ENCODE assay signal across 1 cellular context in genomic region chr10:69474688-69475432, GRCh38.
TF ChIP-seq lines count a peak whose summit lies in the region.

No MANE protein-coding gene starts in this region.

TF ChIP-seq in GM23338, 12 proteins besides CTCF, POLR2A, EP300 and RAD21 (continued from another document):
- TF ChIP-seq, protein P1, sequence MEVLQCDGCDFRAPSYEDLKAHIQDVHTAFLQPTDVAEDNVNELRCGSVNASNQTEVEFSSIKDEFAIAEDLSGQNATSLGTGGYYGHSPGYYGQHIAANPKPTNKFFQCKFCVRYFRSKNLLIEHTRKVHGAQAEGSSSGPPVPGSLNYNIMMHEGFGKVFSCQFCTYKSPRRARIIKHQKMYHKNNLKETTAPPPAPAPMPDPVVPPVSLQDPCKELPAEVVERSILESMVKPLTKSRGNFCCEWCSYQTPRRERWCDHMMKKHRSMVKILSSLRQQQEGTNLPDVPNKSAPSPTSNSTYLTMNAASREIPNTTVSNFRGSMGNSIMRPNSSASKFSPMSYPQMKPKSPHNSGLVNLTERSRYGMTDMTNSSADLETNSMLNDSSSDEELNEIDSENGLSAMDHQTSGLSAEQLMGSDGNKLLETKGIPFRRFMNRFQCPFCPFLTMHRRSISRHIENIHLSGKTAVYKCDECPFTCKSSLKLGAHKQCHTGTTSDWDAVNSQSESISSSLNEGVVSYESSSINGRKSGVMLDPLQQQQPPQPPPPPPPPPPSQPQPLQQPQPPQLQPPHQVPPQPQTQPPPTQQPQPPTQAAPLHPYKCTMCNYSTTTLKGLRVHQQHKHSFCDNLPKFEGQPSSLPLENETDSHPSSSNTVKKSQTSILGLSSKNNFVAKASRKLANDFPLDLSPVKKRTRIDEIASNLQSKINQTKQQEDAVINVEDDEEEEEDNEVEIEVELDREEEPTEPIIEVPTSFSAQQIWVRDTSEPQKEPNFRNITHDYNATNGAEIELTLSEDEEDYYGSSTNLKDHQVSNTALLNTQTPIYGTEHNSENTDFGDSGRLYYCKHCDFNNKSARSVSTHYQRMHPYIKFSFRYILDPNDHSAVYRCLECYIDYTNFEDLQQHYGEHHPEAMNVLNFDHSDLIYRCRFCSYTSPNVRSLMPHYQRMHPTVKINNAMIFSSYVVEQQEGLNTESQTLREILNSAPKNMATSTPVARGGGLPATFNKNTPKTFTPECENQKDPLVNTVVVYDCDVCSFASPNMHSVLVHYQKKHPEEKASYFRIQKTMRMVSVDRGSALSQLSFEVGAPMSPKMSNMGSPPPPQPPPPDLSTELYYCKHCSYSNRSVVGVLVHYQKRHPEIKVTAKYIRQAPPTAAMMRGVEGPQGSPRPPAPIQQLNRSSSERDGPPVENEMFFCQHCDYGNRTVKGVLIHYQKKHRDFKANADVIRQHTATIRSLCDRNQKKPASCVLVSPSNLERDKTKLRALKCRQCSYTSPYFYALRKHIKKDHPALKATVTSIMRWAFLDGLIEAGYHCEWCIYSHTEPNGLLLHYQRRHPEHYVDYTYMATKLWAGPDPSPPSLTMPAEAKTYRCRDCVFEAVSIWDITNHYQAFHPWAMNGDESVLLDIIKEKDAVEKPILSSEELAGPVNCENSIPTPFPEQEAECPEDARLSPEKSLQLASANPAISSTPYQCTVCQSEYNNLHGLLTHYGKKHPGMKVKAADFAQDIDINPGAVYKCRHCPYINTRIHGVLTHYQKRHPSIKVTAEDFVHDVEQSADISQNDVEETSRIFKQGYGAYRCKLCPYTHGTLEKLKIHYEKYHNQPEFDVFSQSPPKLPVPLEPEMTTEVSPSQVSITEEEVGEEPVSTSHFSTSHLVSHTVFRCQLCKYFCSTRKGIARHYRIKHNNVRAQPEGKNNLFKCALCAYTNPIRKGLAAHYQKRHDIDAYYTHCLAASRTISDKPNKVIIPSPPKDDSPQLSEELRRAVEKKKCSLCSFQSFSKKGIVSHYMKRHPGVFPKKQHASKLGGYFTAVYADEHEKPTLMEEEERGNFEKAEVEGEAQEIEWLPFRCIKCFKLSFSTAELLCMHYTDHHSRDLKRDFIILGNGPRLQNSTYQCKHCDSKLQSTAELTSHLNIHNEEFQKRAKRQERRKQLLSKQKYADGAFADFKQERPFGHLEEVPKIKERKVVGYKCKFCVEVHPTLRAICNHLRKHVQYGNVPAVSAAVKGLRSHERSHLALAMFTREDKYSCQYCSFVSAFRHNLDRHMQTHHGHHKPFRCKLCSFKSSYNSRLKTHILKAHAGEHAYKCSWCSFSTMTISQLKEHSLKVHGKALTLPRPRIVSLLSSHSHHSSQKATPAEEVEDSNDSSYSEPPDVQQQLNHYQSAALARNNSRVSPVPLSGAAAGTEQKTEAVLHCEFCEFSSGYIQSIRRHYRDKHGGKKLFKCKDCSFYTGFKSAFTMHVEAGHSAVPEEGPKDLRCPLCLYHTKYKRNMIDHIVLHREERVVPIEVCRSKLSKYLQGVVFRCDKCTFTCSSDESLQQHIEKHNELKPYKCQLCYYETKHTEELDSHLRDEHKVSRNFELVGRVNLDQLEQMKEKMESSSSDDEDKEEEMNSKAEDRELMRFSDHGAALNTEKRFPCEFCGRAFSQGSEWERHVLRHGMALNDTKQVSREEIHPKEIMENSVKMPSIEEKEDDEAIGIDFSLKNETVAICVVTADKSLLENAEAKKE (CRISPR knock-in tag; IDR thresholded peaks at IDR 0.05) = no peak
- TF ChIP-seq EZH2phosphoT487 (IDR thresholded peaks at IDR 0.05; ENCODE audit: unreplicated experiment) = no peak
- TF ChIP-seq ZNF331 (CRISPR knock-in tag; IDR thresholded peaks at IDR 0.05; ENCODE audit: low read depth) = no peak
- TF ChIP-seq, protein P2, sequence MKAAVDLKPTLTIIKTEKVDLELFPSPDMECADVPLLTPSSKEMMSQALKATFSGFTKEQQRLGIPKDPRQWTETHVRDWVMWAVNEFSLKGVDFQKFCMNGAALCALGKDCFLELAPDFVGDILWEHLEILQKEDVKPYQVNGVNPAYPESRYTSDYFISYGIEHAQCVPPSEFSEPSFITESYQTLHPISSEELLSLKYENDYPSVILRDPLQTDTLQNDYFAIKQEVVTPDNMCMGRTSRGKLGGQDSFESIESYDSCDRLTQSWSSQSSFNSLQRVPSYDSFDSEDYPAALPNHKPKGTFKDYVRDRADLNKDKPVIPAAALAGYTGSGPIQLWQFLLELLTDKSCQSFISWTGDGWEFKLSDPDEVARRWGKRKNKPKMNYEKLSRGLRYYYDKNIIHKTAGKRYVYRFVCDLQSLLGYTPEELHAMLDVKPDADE (IDR thresholded peaks at IDR 0.05) = no peak
- no peak for TF ChIP-seq NANOG (IDR thresholded peaks at IDR 0.05; ENCODE audit: borderline replicate concordance)
